20 cellular contexts compared by ENCODE assay signal in genomic region chr7:85232068-85232467, GRCh38. TPM values are rescaled to one million over a fixed set of nuclear protein-coding genes. Genes with fewer than 3 reads are reported as not detected.
A peak's percentile ranks its signal among the peaks of the same experiment; 100 is the strongest.
DNase-seq lines count a peak whose midpoint lies in the region; ATAC-seq, FAIRE-seq and TF ChIP-seq lines count a peak whose summit lies in the region.
"Had no signal": no experiment of that assay in that cellular context is flagged by ENCODE, and none has a peak within 500 bp of the region (broad histone marks: within the 10 kb centered on the region; RNA-seq: fewer than 3 reads in every experiment).

No MANE protein-coding gene starts in this region.

- H3K79me1 ChIP-seq in mesendoderm (ENCODE audit: low read length) = no peaks in the 10 kb centered on the region

- no peak overlapping the region for H2AFZ ChIP-seq in HepG2 (ENCODE audit: low read length)

- ATAC-seq in HepG2 = no peak
- no peak for ATAC-seq in right lobe of liver
- no peak for ATAC-seq in GM19463 (IDR thresholded peaks at IDR 0.05; ENCODE audit: unreplicated experiment)
- ATAC-seq in HG02840 (IDR thresholded peaks at IDR 0.05; ENCODE audit: low FRiP score, unreplicated experiment) = no peak
- no peak for ATAC-seq in GM18511 (IDR thresholded peaks at IDR 0.05; ENCODE audit: unreplicated experiment)

- no peak overlapping the region for H2BK5ac ChIP-seq in mesendoderm (ENCODE audit: low read length)

- no peak overlapping the region for H3K18ac ChIP-seq in mesendoderm (ENCODE audit: low read length)

- H3K79me2 ChIP-seq in HepG2 (ENCODE audit: insufficient read depth, low read length) (no peaks in the 10 kb centered on the region), mesendoderm (ENCODE audit: control insufficient read depth, insufficient read depth, low read length) (no peaks in the 10 kb centered on the region)

- CTCF ChIA-PET in HepG2 (lab: Yijun Ruan, JAX; ENCODE audit: low intra/inter-chr PET ratio, low total read pairs) = no interaction called here

- H3K4me1 ChIP-seq in HepG2 (ENCODE audit: insufficient read depth, low read length) (no peaks in the 10 kb centered on the region), right lobe of liver (no peaks in the 10 kb centered on the region), mesendoderm (ENCODE audit: control insufficient read depth, low read depth, low read length) (no peaks in the 10 kb centered on the region)
- H3K4me1 ChIP-seq: HAP-1 had no signal

- no peak overlapping the region for H3K27ac ChIP-seq in HepG2 (ENCODE audit: extremely low read length, insufficient read depth, low read length)
- no peak overlapping the region for H3K27ac ChIP-seq in right lobe of liver
- H3K27ac ChIP-seq in mesendoderm (ENCODE audit: low read depth, low read length) = no peak overlapping the region
- H3K27ac ChIP-seq: 22Rv1; BLaER1 treated with 17β-estradiol and CSF1 and Interleukin-3, amounts not matched to agents 10 nM and 100 nM had no signal

- DNase-seq in HepG2 (ENCODE audit: low spot score) (no peak), right lobe of liver (no peak), epithelial cell of esophagus (ENCODE audit: low read depth) (peak; percentile 1), mesendoderm (no peak), SW480 (ENCODE audit: low spot score) (no peak)
- DNase-seq: CD4-positive, CD25-positive, alpha-beta regulatory T cell; CD8-positive, alpha-beta memory T cell; COR-L47; DMS 273 treated with DMSO at 0.1 percent for 48 hours; KBM-7 had no signal

- POLR2A ChIA-PET in HepG2 (lab: Yijun Ruan, JAX) = no interaction called here

- H3K4me3 ChIP-seq in HepG2 (replicated peaks in 1 of 3; ENCODE audit: insufficient read depth in 1 of 3, low read depth in 2 of 3, low read length in 3 of 3) (no peak overlapping the region), right lobe of liver (no peak overlapping the region), epithelial cell of esophagus (ENCODE audit: low read length) (no peak overlapping the region), mesendoderm (ENCODE audit: low read length) (no peak overlapping the region)
- H3K4me3 ChIP-seq: BLaER1 treated with 17β-estradiol and CSF1 and Interleukin-3, amounts not matched to agents 10 nM and 100 nM; HAP-1 had no signal

- no TSS peak for BruUV-seq in HepG2 (replicated peaks; lab: Mats Ljungman, UMichigan)

- H2AK5ac ChIP-seq in mesendoderm (ENCODE audit: low read length) = no peak overlapping the region

- 48% methylated on average over 2 of the region's 2 CpGs for WGBS in HepG2 (ENCODE audit: low lambda C conversion rate)
- WGBS in right lobe of liver (ENCODE audit: insufficient coverage, low coverage, low lambda C conversion rate, missing lambda C conversion rate) = 63% methylated on average over 2 of the region's 2 CpGs
- no CpG with 5 or more reads among the region's 2 CpGs for WGBS in mesendoderm (ENCODE audit: extremely low coverage, insufficient coverage, low lambda C conversion rate)

- intact Hi-C loops in HepG2 (cut with micrococcal nuclease; ENCODE audit: unreplicated experiment) (no loop called here), right lobe of liver (cut with DNase I) (no loop called here)

- no peak for TF ChIP-seq RAD21 in HepG2 (CRISPR knock-in tag; IDR thresholded peaks at IDR 0.05)

- H4K20me1 ChIP-seq in HepG2 (ENCODE audit: insufficient read depth, low read length) = no peaks in the 10 kb centered on the region
- H4K20me1 ChIP-seq: BLaER1 treated with 17β-estradiol and CSF1 and Interleukin-3, amounts not matched to agents 10 nM and 100 nM had no signal

- no peak overlapping the region for H3K23ac ChIP-seq in mesendoderm (ENCODE audit: low read length)

- no peak overlapping the region for H2BK120ac ChIP-seq in mesendoderm (ENCODE audit: low read depth, low read length)

- no peak overlapping the region for H3K56ac ChIP-seq in mesendoderm (ENCODE audit: low read length)

- H3K36me3 ChIP-seq in HepG2 (replicated peaks in 1 of 2; ENCODE audit: control insufficient read depth in 1 of 2, insufficient read depth in 2 of 2, low read length in 2 of 2) = no peaks in the 10 kb centered on the region
- H3K36me3 ChIP-seq in right lobe of liver = no peaks in the 10 kb centered on the region
- H3K36me3 ChIP-seq in mesendoderm (ENCODE audit: control insufficient read depth, insufficient read depth, low read length) = no peaks in the 10 kb centered on the region
- H3K36me3 ChIP-seq: BLaER1 treated with 17β-estradiol and CSF1 and Interleukin-3, amounts not matched to agents 10 nM and 100 nM; HAP-1 had no signal

- FAIRE-seq in HepG2 (lab: Jason Lieb, UNC) = no peak
- FAIRE-seq: G401.6, GM12891, HTR-8/SVneo had no signal

- TF ChIP-seq CTCF in HepG2 (CRISPR knock-in tag; IDR thresholded peaks at IDR 0.05) (no peak), right lobe of liver (IDR thresholded peaks at IDR 0.05) (no peak), epithelial cell of esophagus (IDR thresholded peaks at IDR 0.05; ENCODE audit: insufficient read depth, low read depth, low read length, missing control alignments) (no peak)

- no peak overlapping the region for H3K4ac ChIP-seq in mesendoderm (ENCODE audit: low read depth, low read length)

- no peak for TF ChIP-seq POLR2A in HepG2 (IDR thresholded peaks at IDR 0.05; ENCODE audit: insufficient read depth in 1 of 2, low read depth in 2 of 2, low read length in 2 of 2)
- no peak for TF ChIP-seq POLR2A in right lobe of liver (IDR thresholded peaks at IDR 0.05)

- H3K4me2 ChIP-seq in HepG2 (ENCODE audit: low read depth, low read length) (no peak overlapping the region), mesendoderm (ENCODE audit: low read length) (no peak overlapping the region)
- H3K4me2 ChIP-seq: BLaER1 treated with 17β-estradiol and CSF1 and Interleukin-3, amounts not matched to agents 10 nM and 100 nM had no signal

- no peak overlapping the region for H2BK15ac ChIP-seq in mesendoderm (replicated peaks; ENCODE audit: low read depth)

- no peak overlapping the region for H3K9ac ChIP-seq in HepG2 (ENCODE audit: insufficient read depth, low read depth, low read length)
- H3K9ac ChIP-seq in mesendoderm (ENCODE audit: low read length) = no peak overlapping the region
- H3K9ac ChIP-seq: BLaER1 treated with 17β-estradiol and CSF1 and Interleukin-3, amounts not matched to agents 10 nM and 100 nM had no signal

- no peaks in the 10 kb centered on the region for H3K27me3 ChIP-seq in HepG2 (ENCODE audit: control insufficient read depth in 1 of 2, insufficient read depth in 2 of 2, low read length in 2 of 2)
- no peaks in the 10 kb centered on the region for H3K27me3 ChIP-seq in right lobe of liver
- no peaks in the 10 kb centered on the region for H3K27me3 ChIP-seq in mesendoderm (ENCODE audit: insufficient read depth, low read length, poor library complexity)
- H3K27me3 ChIP-seq: BLaER1 treated with 17β-estradiol and CSF1 and Interleukin-3, amounts not matched to agents 10 nM and 100 nM had no signal

- in situ Hi-C loops in HepG2 (cut with HindIII; ENCODE audit: extremely low pct_ligation_motif_present, low pct_unique_long_range_greater_than_20kb) = no loop called here

- H4K5ac ChIP-seq in mesendoderm (ENCODE audit: low read length) = no peak overlapping the region

- no peaks in the 10 kb centered on the region for H3K9me3 ChIP-seq in HepG2 (ENCODE audit: low read length)
- no peaks in the 10 kb centered on the region for H3K9me3 ChIP-seq in right lobe of liver
- H3K9me3 ChIP-seq: HAP-1 had no signal

- peak overlapping the region; percentile 13 for H4K8ac ChIP-seq in mesendoderm (ENCODE audit: low read depth, low read length)

- TF ChIP-seq EP300 in HepG2 (IDR thresholded peaks at IDR 0.05; ENCODE audit: low read depth in 2 of 2, low read length in 2 of 2) = no peak
- no peak for TF ChIP-seq EP300 in HepG2 (CRISPR knock-in tag; IDR thresholded peaks at IDR 0.05; ENCODE audit: borderline replicate concordance)

TF ChIP-seq in HepG2, 621 proteins besides CTCF, POLR2A, EP300 and RAD21:
- no peak for TF ChIP-seq HNRNPLL (IDR thresholded peaks at IDR 0.05; ENCODE audit: low read depth, low read length, poor library complexity, severe bottlenecking)
- TF ChIP-seq EED (CRISPR knock-in tag; IDR thresholded peaks at IDR 0.05) = no peak
- no peak for TF ChIP-seq ZNF550 (CRISPR knock-in tag; IDR thresholded peaks at IDR 0.05; ENCODE audit: borderline replicate concordance)
- TF ChIP-seq ATF7 (IDR thresholded peaks at IDR 0.05) = 0 out of 2 replicates have a peak, but pooled peaks have one; percentile 25
- no peak for TF ChIP-seq ATF7 (CRISPR knock-in tag; IDR thresholded peaks at IDR 0.05)
- TF ChIP-seq GABPB1 (CRISPR knock-in tag; IDR thresholded peaks at IDR 0.05) = no peak
- no peak for TF ChIP-seq HNF4G (IDR thresholded peaks at IDR 0.05; ENCODE audit: borderline replicate concordance, low read depth, low read length)
- no peak for TF ChIP-seq HNF4G (CRISPR knock-in tag; IDR thresholded peaks at IDR 0.05; ENCODE audit: borderline replicate concordance, low read depth)
- TF ChIP-seq TOE1 (CRISPR knock-in tag; IDR thresholded peaks at IDR 0.05) = no peak
- no peak for TF ChIP-seq ZNF124 (CRISPR knock-in tag; IDR thresholded peaks at IDR 0.05)
- TF ChIP-seq HIVEP1 (CRISPR knock-in tag; IDR thresholded peaks at IDR 0.05) = no peak
TF ChIP-seq in HepG2: peak in this region for 1.

RNA-seq across cellular contexts. Expression of gene SEMA3D, which starts 45.2 kb away (rescaled TPM):
- total RNA-seq in HepG2 (2016; rRNA removed; fragmentation: Illumina TruSeq; extraction: Trizol) (0.07 TPM in 1 of 2 replicates, not detected in the other), right lobe of liver (1 to 10 TPM in 1 of 6 experiments, under 1 TPM in 5; 0.18 to 1.3 (median 0.30) TPM)
- total RNA-seq in HepG2 (2016; cell fraction: cytosol; rRNA removed; fragmentation: Illumina TruSeq; extraction: Trizol; ENCODE audit: low read depth) = not detected in 2 replicates
- total RNA-seq in HepG2 (2016; cell fraction: insoluble cytoplasmic fraction; rRNA removed; fragmentation: Illumina TruSeq; extraction: Trizol) = not detected in 2 replicates
- not detected in 2 replicates for total RNA-seq in HepG2 (2016; cell fraction: membrane; rRNA removed; fragmentation: Illumina TruSeq; extraction: Trizol)
- total RNA-seq in HepG2 (2016; cell fraction: nucleus; rRNA removed; fragmentation: Illumina TruSeq; extraction: Trizol) = not detected in 2 replicates
- not detected in 2 replicates for polyA plus RNA-seq in HepG2 (2011; rRNA removed)
- polyA plus RNA-seq in HepG2 (2011; cell fraction: cytosol; rRNA removed) = not detected in 2 replicates
- polyA plus RNA-seq in HepG2 (2011; cell fraction: nucleus; rRNA removed) = not detected in 2 replicates
- polyA plus RNA-seq in HepG2 (2012) = not detected in 2 replicates
- polyA plus RNA-seq in HepG2 (2016; cell fraction: cytosol; fragmentation: Illumina TruSeq; extraction: Trizol; ENCODE audit: low read depth) = not detected in 2 replicates
- not detected in 2 replicates for polyA plus RNA-seq in HepG2 (2016; cell fraction: insoluble cytoplasmic fraction; fragmentation: Illumina TruSeq; extraction: Trizol; ENCODE audit: low read depth)
- not detected in 2 replicates for polyA plus RNA-seq in HepG2 (2016; cell fraction: membrane; fragmentation: Illumina TruSeq; extraction: Trizol; ENCODE audit: low read depth)
- not detected in 2 replicates for polyA plus RNA-seq in HepG2 (2016; cell fraction: nucleus; fragmentation: Illumina TruSeq; extraction: Trizol; ENCODE audit: insufficient read depth, low read depth)
- polyA minus RNA-seq in HepG2 (2011; rRNA and poly(A)+ RNA removed; ENCODE audit: low replicate concordance) = not detected in 2 replicates
- not detected in 2 replicates for polyA minus RNA-seq in HepG2 (2011; cell fraction: cytosol; rRNA and poly(A)+ RNA removed)
- not detected in 2 replicates for polyA minus RNA-seq in HepG2 (2011; cell fraction: nucleus; rRNA and poly(A)+ RNA removed)
- 1.5 TPM for polyA plus RNA-seq in mesendoderm (2013, experiment 1 of 2)
- polyA plus RNA-seq in mesendoderm (2013, experiment 2 of 2) = 1.5 TPM
- total RNA-seq: CD4-positive, CD25-positive, alpha-beta regulatory T cell; CD8-positive, alpha-beta memory T cell had no signal
- polyA plus RNA-seq: CD4-positive, CD25-positive, alpha-beta regulatory T cell; CD8-positive, alpha-beta memory T cell; IgD-negative memory B cell had no signal
